ENCODE assay signal across 8 cellular contexts in genomic region chr9:100098887-100099721, GRCh38.
DNase-seq lines count a peak whose midpoint lies in the region; ATAC-seq and TF ChIP-seq lines count a peak whose summit lies in the region.

ERP44 (minus strand) TSS chr9:100099000; CDS start chr9:100098840, 160 bp downstream.
INVS (plus strand) TSS chr9:100099243; CDS start chr9:100104522, 5,279 bp downstream.

- H3F3A ChIP-seq in MM.1S (ENCODE audit: insufficient read depth, low read length), result no peaks in the 10 kb centered on the region

- H3K4me1 Mint-ChIP-seq in nephron progenitor cell, result peaks cover 28% of the 10 kb centered on the region
- peaks cover 30% of the 10 kb centered on the region for H3K4me1 Mint-ChIP-seq in stimulated activated naive CD8-positive, alpha-beta T cell treated with anti-CD3 and anti-CD28 coated beads, Interleukin-15, amount 100 ng/mL, for 72 hours

- H3K9me2 ChIP-seq in MM.1S (replicated peaks; ENCODE audit: insufficient read depth, low read length), result no peaks in the 10 kb centered on the region

- H3K4me1 ChIP-seq in ES-I3 (ENCODE audit: insufficient read depth, low read length), result no peaks in the 10 kb centered on the region
- peaks cover 16% of the 10 kb centered on the region for H3K4me1 ChIP-seq in HAP-1
- H3K4me1 ChIP-seq in MM.1S (ENCODE audit: low read length), result peaks cover 11% of the 10 kb centered on the region; the same call in 1 of the 2 replicates

- H3K4me2 ChIP-seq in MM.1S (ENCODE audit: low read depth, low read length), result peak within 1 kb of the TSS; percentile 84

- in situ Hi-C loops in HAP-1 (cut with MboI; ENCODE audit: low sequenced_read_pairs), result no loop called here

- H4K20me1 ChIP-seq in MM.1S (ENCODE audit: insufficient read depth, low read length), result no peaks in the 10 kb centered on the region

- no peaks in the 10 kb centered on the region for H3K36me3 Mint-ChIP-seq in nephron progenitor cell (ENCODE audit: low read depth)

- peak within 1 kb of the TSS; percentile 60; the same call in 1 of the 2 replicates for H3K27ac ChIP-seq in MM.1S (ENCODE audit: low read length)

- H3K4me3 ChIP-seq in HAP-1, result peak within 1 kb of the TSS; percentile 97
- peak within 1 kb of the TSS; percentile 95 for H3K4me3 ChIP-seq in MM.1S (ENCODE audit: low read length)

- TF ChIP-seq CTCF in MM.1S (IDR thresholded peaks at IDR 0.05; ENCODE audit: low read length), result no peak
- TF ChIP-seq CTCF in nephron progenitor cell (IDR thresholded peaks at IDR 0.05), result no peak

- H3K27ac Mint-ChIP-seq in nephron progenitor cell, result peak within 1 kb of the TSS; percentile 99
- peak within 1 kb of the TSS; percentile 97 to 99 for H3K27ac Mint-ChIP-seq in stimulated activated naive CD8-positive, alpha-beta T cell treated with anti-CD3 and anti-CD28 coated beads, Interleukin-15, amount 100 ng/mL, for 72 hours

- H3K79me2 ChIP-seq in MM.1S (ENCODE audit: low read length), result peaks cover 58% of the 10 kb centered on the region

- H3K9me3 ChIP-seq in ES-I3 (ENCODE audit: control insufficient read depth, insufficient read depth, low read length) (no peaks in the 10 kb centered on the region), HAP-1 (no peaks in the 10 kb centered on the region), MM.1S (replicated peaks; ENCODE audit: insufficient read depth, low read length) (no peaks in the 10 kb centered on the region)

- H2AFZ ChIP-seq in MM.1S (ENCODE audit: low read length), result peak within 1 kb of the TSS; percentile 84

- H3K4me3 Mint-ChIP-seq in nephron progenitor cell, result peak within 1 kb of the TSS; percentile 98
- peak within 1 kb of the TSS; percentile 97 to 100 for H3K4me3 Mint-ChIP-seq in stimulated activated naive CD8-positive, alpha-beta T cell treated with anti-CD3 and anti-CD28 coated beads, Interleukin-15, amount 100 ng/mL, for 72 hours

- H3K27me3 ChIP-seq in HAP-1 (ENCODE audit: low read depth), result no peaks in the 10 kb centered on the region
- no peaks in the 10 kb centered on the region for H3K27me3 ChIP-seq in MM.1S (replicated peaks; ENCODE audit: insufficient read depth, low read length)

- DNase-seq in HAP-1 (ENCODE audit: low spot score in 2 of 2), result peak; percentile 98 to 99
- DNase-seq in MM.1S, result peak; percentile 99
- DNase-seq in SIG-M5 (lab: John Stamatoyannopoulos, UW), result peak; percentile 95
- DNase-seq in activated gamma-delta T cell (lab: John Stamatoyannopoulos, UW), result peak; percentile 79
- DNase-seq in fibroblast of the conjunctiva (ENCODE audit: low read depth), result peak; percentile 98
- peak; percentile 96 for DNase-seq in nephron progenitor cell
- DNase-seq in stimulated activated naive CD8-positive, alpha-beta T cell treated with anti-CD3 and anti-CD28 coated beads, Interleukin-15, amount 100 ng/mL, for 72 hours, result peak; percentile 94 to 97

- peak; percentile 99 for ATAC-seq in stimulated activated naive CD8-positive, alpha-beta T cell treated with anti-CD3 and anti-CD28 coated beads, Interleukin-15, amount 100 ng/mL, for 72 hours

- no peaks in the 10 kb centered on the region for H3K9me3 Mint-ChIP-seq in nephron progenitor cell
- H3K9me3 Mint-ChIP-seq in stimulated activated naive CD8-positive, alpha-beta T cell treated with anti-CD3 and anti-CD28 coated beads, Interleukin-15, amount 100 ng/mL, for 72 hours, result no peaks in the 10 kb centered on the region

- H3K36me3 ChIP-seq in ES-I3 (ENCODE audit: insufficient read depth, low read length), result 0 out of 2 replicates have a peak, but pooled peaks cover under 1% of the 10 kb centered on the region
- H3K36me3 ChIP-seq in HAP-1 (replicated peaks), result peaks cover 4% of the 10 kb centered on the region
- H3K36me3 ChIP-seq in MM.1S (replicated peaks; ENCODE audit: insufficient read depth, low read length), result no peaks in the 10 kb centered on the region

- no peaks in the 10 kb centered on the region for H3K27me3 Mint-ChIP-seq in nephron progenitor cell (ENCODE audit: low read depth, poor library complexity)
- H3K27me3 Mint-ChIP-seq in stimulated activated naive CD8-positive, alpha-beta T cell treated with anti-CD3 and anti-CD28 coated beads, Interleukin-15, amount 100 ng/mL, for 72 hours, result no peaks in the 10 kb centered on the region

- peak within 1 kb of the TSS; percentile 83 for H3K9ac ChIP-seq in ES-I3 (ENCODE audit: low read depth, low read length)
- peak within 1 kb of the TSS; percentile 82 for H3K9ac ChIP-seq in MM.1S (ENCODE audit: low read length)

Comparison
In these comparisons a context has a peak if more than half of its experiments do, and no peak if none do; other contexts are left out.
1. Peak in every context shown above with its lines: DNase-seq, ATAC-seq, H3K4me3 ChIP-seq and H3K27ac ChIP-seq.